8 cellular contexts compared by ENCODE assay signal in the genomic region with DNA sequence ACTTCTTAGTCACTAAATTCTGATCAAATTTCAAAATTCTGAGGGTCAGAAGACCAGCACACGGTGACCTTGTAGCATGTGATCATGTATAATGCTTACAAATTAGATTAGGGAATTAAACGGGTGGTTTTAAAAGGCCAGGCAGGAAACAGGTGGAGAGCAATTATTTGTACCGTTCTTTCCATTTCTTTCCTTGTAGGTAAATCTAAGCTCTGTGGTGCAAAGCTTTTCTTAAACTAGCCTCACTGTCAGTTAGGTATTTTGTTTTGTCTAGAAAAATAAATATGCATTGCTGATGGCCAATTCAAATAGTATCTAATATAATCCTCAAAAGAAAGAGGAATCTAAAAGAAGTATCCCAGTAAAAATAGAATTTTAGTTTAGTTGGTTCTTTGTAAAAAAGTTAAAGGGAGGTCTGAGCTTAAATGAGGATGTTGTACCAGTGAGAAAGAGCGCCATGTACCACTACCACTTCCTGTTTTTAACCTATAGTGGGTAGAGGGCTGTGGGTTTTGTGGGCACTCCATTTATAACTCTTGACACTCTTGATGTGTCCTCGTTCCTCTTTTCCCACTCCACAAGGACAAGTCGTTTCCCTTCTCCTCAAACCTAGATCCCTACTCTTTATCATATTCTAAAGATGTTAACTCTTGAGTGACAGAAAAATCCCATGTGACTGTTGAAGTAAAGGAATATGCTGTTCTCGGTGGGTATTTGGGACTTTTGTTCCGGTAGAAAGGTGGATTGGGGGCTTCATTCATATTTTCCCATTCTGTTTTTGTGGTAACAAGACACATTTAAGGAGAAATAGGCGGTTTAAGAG. TPM values are rescaled to one million over a fixed set of nuclear protein-coding genes. Genes with fewer than 3 reads are reported as not detected.
DNase-seq lines count a peak whose midpoint lies in the region; ATAC-seq, FAIRE-seq and TF ChIP-seq lines count a peak whose summit lies in the region.

No MANE protein-coding gene starts in this region.

- H3K4me1 ChIP-seq in BLaER1 (peaks cover 96% of the 10 kb centered on the region), kidney (ENCODE audit: control insufficient read depth in 1 of 2, insufficient read depth in 1 of 2, low read depth in 1 of 2, low read length in 2 of 2) (peaks cover 0 to 5% of the 10 kb centered on the region in 2 donors)

- no peaks in the 10 kb centered on the region for H3K27me3 ChIP-seq in BLaER1

- H3K9ac ChIP-seq in BLaER1 (no peak overlapping the region), kidney (ENCODE audit: low read length in 2 of 2) (no peak overlapping the region)

- CTCF ChIA-PET in T-cell (lab: Charles Lee) = interaction anchor here (0.5 to 1.3 kb wide), 8 partner anchors 8 to 93 kb away, joined by 3 to 5 read pairs (median 3); partner anchors contain the start of gene SLC38A1 (in 1 of the 2)

- H3K4me1 Mint-ChIP-seq in T-cell = peaks cover 95 to 99% (median 97%) of the 10 kb centered on the region in 3 donors

- FAIRE-seq in kidney (lab: Jason Lieb, UNC) = no peak

- peak; percentile 71 for ATAC-seq in GM19035 (IDR thresholded peaks at IDR 0.05; ENCODE audit: unreplicated experiment)
- ATAC-seq in HG03108 (IDR thresholded peaks at IDR 0.05; ENCODE audit: unreplicated experiment) = peak; percentile 55
- ATAC-seq in T-cell (replicated peaks in 1 of 4) = peak; percentile 35 to 56 (median 46)

- peak overlapping the region; percentile 66 for H3K27ac ChIP-seq in BLaER1
- peak overlapping the region in 1 of 2 donors; percentile 3 for H3K27ac ChIP-seq in kidney (ENCODE audit: low read depth in 2 of 2, low read length in 2 of 2)

- H3K4me2 ChIP-seq in BLaER1 = peak overlapping the region; percentile 80

- H3K9me3 ChIP-seq in BLaER1 (no peaks in the 10 kb centered on the region), kidney (ENCODE audit: control insufficient read depth in 1 of 2, low read length in 2 of 2) (no peaks in the 10 kb centered on the region)

- H3K36me3 Mint-ChIP-seq in T-cell = peaks cover 54% of the 10 kb centered on the region

- peak in 31 of 34 experiments; percentile 19 to 74 (median 57) for DNase-seq in T-cell
- peak; percentile 60 for DNase-seq in germinal center (ENCODE audit: low spot score)
- DNase-seq in kidney = no peak
- DNase-seq in NCI-H226 = no peak
- no peak for DNase-seq in COLO829 (ENCODE audit: low spot score)

- H3K27ac Mint-ChIP-seq in T-cell = peak overlapping the region; percentile 98 to 99

- peaks cover 65% of the 10 kb centered on the region for H3K36me3 ChIP-seq in BLaER1
- H3K36me3 ChIP-seq in kidney (ENCODE audit: control insufficient read depth in 1 of 2, insufficient read depth in 2 of 2, low read length in 2 of 2) = no peaks in the 10 kb centered on the region

- intact Hi-C loops in kidney (cut with DNase I) = no loop called here

- H3K9me3 Mint-ChIP-seq in T-cell = no peaks in the 10 kb centered on the region

- H3K4me3 ChIP-seq in BLaER1 = peak overlapping the region; percentile 32; the same call in 1 of the 2 replicates
- H3K4me3 ChIP-seq in kidney (ENCODE audit: low read length in 2 of 2) = no peak overlapping the region

- TF ChIP-seq CTCF in kidney (IDR thresholded peaks at IDR 0.05; ENCODE audit: borderline replicate concordance, extremely low read depth, insufficient read depth) = no peak

- POLR2A ChIA-PET in T-cell (lab: Charles Lee) = interaction anchor here (0.6 to 4.3 kb wide), 17 partner anchors 12 to 1174 kb away, joined by 3 to 61 read pairs (median 3); partner anchors contain the start of gene SLC38A1 (in 1 of the 2)

- peaks cover 100% of the 10 kb centered on the region for H4K20me1 ChIP-seq in BLaER1

- no peaks in the 10 kb centered on the region for H3K27me3 Mint-ChIP-seq in T-cell

- peak overlapping the region; percentile 61 to 79 (median 78) for H3K4me3 Mint-ChIP-seq in T-cell

RNA-seq across cellular contexts. Expression of gene SLC38A1, which starts 50.9 kb away (rescaled TPM):
- total RNA-seq in T-cell (100 to 1,000 TPM; 273 to 321 (median 286) TPM), kidney (124 TPM)
- 13.3 TPM for polyA plus RNA-seq in kidney (ENCODE audit: insufficient read depth, low read depth, low replicate concordance)

Comparison
In these comparisons a context has a peak if more than half of its experiments do, and no peak if none do; other contexts are left out.
1. DNase-seq: peak in T-cell (31 of 34) and germinal center (single experiment); none in kidney (single experiment), NCI-H226 (single experiment) and COLO829 (single experiment).
2. Peak in every context shown above with its lines, with median percentiles within 50 percentile points of each other: ATAC-seq.